ENCODE assay signal across 14 cellular contexts in genomic region chr1:58718435-58718834, GRCh38. TPM values are rescaled to one million over a fixed set of nuclear protein-coding genes. Genes with fewer than 3 reads are reported as not detected.
DNase-seq lines count a peak whose midpoint lies in the region; ATAC-seq, FAIRE-seq and TF ChIP-seq lines count a peak whose summit lies in the region.
"Had no signal": no experiment of that assay in that cellular context is flagged by ENCODE, and none has a peak within 500 bp of the region (broad histone marks: within the 10 kb centered on the region; RNA-seq: fewer than 3 reads in every experiment).

No MANE protein-coding gene starts in this region.

- no peaks in the 10 kb centered on the region for H4K20me1 ChIP-seq in BLaER1 treated with 17β-estradiol and CSF1 and Interleukin-3, amounts not matched to agents 10 nM and 100 nM

- H3K27ac ChIP-seq in BLaER1 treated with 17β-estradiol and CSF1 and Interleukin-3, amounts not matched to agents 10 nM and 100 nM: no peak overlapping the region
- H3K27ac ChIP-seq: ascending aorta, psoas muscle had no signal

- intact Hi-C loops in activated CD8-positive, alpha-beta T cell treated with anti-CD3 and anti-CD28 coated beads for 36 hours (cut with micrococcal nuclease): no loop called here

- CTCF ChIA-PET in activated CD8-positive, alpha-beta T cell treated with anti-CD3 and anti-CD28 coated beads for 36 hours (lab: Charles Lee): no interaction called here

- peak overlapping the region; percentile 51 for H3K27ac Mint-ChIP-seq in HFFc6
- peak overlapping the region; percentile 59 for H3K27ac Mint-ChIP-seq in activated CD8-positive, alpha-beta T cell treated with anti-CD3 and anti-CD28 coated beads for 36 hours

- H3K27me3 Mint-ChIP-seq in HFFc6 (ENCODE audit: insufficient read depth): peaks cover 4% of the 10 kb centered on the region; the same call in 1 of the 2 replicates
- no peaks in the 10 kb centered on the region for H3K27me3 Mint-ChIP-seq in activated CD8-positive, alpha-beta T cell treated with anti-CD3 and anti-CD28 coated beads for 36 hours

- ATAC-seq in activated CD8-positive, alpha-beta T cell treated with anti-CD3 and anti-CD28 coated beads for 36 hours: peak; percentile 38
- ATAC-seq in GM18873 (IDR thresholded peaks at IDR 0.05; ENCODE audit: low FRiP score, unreplicated experiment): no peak
- ATAC-seq: left colon had no signal

- no peak overlapping the region for H3K4me3 ChIP-seq in BLaER1 treated with 17β-estradiol and CSF1 and Interleukin-3, amounts not matched to agents 10 nM and 100 nM
- H3K4me3 ChIP-seq: ascending aorta, psoas muscle had no signal

- H3K9me3 Mint-ChIP-seq in HFFc6: no peaks in the 10 kb centered on the region
- H3K9me3 Mint-ChIP-seq in activated CD8-positive, alpha-beta T cell treated with anti-CD3 and anti-CD28 coated beads for 36 hours: no peaks in the 10 kb centered on the region

- no peak overlapping the region for H3K9ac ChIP-seq in BLaER1 treated with 17β-estradiol and CSF1 and Interleukin-3, amounts not matched to agents 10 nM and 100 nM

- POLR2A ChIA-PET in activated CD8-positive, alpha-beta T cell treated with anti-CD3 and anti-CD28 coated beads for 36 hours (lab: Charles Lee): interaction anchor here (1.4 kb wide), 1 partner anchor 11 kb away, joined by 4 read pairs; no protein-coding TSS in a partner anchor

- no peak for DNase-seq in HFFc6
- no peak for DNase-seq in activated CD8-positive, alpha-beta T cell treated with anti-CD3 and anti-CD28 coated beads for 36 hours
- DNase-seq in left kidney (ENCODE audit: low read depth, low spot score): peak; percentile 80
- no peak for DNase-seq in foreskin melanocyte
- no peak for DNase-seq in GM12892 (ENCODE audit: insufficient read length)
- no peak for DNase-seq in activated naive CD4-positive, alpha-beta T cell (lab: John Stamatoyannopoulos, UW)
- DNase-seq: activated CD4-positive, alpha-beta T cell treated with anti-CD3 and anti-CD28 coated beads for 1 hour; left colon; NCI-H1930; psoas muscle; SHP77 had no signal

- H3K4me1 Mint-ChIP-seq in HFFc6 (ENCODE audit: low read depth): peaks cover 43% of the 10 kb centered on the region
- H3K4me1 Mint-ChIP-seq in activated CD8-positive, alpha-beta T cell treated with anti-CD3 and anti-CD28 coated beads for 36 hours (ENCODE audit: low read depth): peaks cover 18% of the 10 kb centered on the region

- H3K36me3 ChIP-seq in BLaER1 treated with 17β-estradiol and CSF1 and Interleukin-3, amounts not matched to agents 10 nM and 100 nM: no peaks in the 10 kb centered on the region
- H3K36me3 ChIP-seq: ascending aorta had no signal

- no peaks in the 10 kb centered on the region for H3K27me3 ChIP-seq in BLaER1 treated with 17β-estradiol and CSF1 and Interleukin-3, amounts not matched to agents 10 nM and 100 nM
- H3K27me3 ChIP-seq: ascending aorta had no signal

- no peaks in the 10 kb centered on the region for H3K36me3 Mint-ChIP-seq in HFFc6 (ENCODE audit: low read depth)
- no peaks in the 10 kb centered on the region for H3K36me3 Mint-ChIP-seq in activated CD8-positive, alpha-beta T cell treated with anti-CD3 and anti-CD28 coated beads for 36 hours (ENCODE audit: low read depth)

- no peak for TF ChIP-seq POLR2A in GM12892 (IDR thresholded peaks at IDR 0.05; ENCODE audit: low read depth, low read length)

- no peak for FAIRE-seq in GM12892 (lab: Jason Lieb, UNC)

- H3K4me3 Mint-ChIP-seq in HFFc6: no peak overlapping the region
- H3K4me3 Mint-ChIP-seq in activated CD8-positive, alpha-beta T cell treated with anti-CD3 and anti-CD28 coated beads for 36 hours: no peak overlapping the region

- peaks cover 11 to 27% (median 13%) of the 10 kb centered on the region in 10 experiments for H3K4me1 ChIP-seq in BLaER1 treated with 17β-estradiol and CSF1 and Interleukin-3, amounts not matched to agents 10 nM and 100 nM
- H3K4me1 ChIP-seq: ascending aorta, psoas muscle had no signal

- H3K4me2 ChIP-seq in BLaER1 treated with 17β-estradiol and CSF1 and Interleukin-3, amounts not matched to agents 10 nM and 100 nM: peak overlapping the region; percentile 28 to 84 (median 48); a peak in 21 of 22 replicates

- TF ChIP-seq CTCF in HFFc6 (IDR thresholded peaks at IDR 0.05): no peak
- no peak for TF ChIP-seq CTCF in activated CD8-positive, alpha-beta T cell treated with anti-CD3 and anti-CD28 coated beads for 36 hours (IDR thresholded peaks at IDR 0.05)

- peaks cover 0 to 6% (median 0%) of the 10 kb centered on the region in 11 experiments; a peak in 1 of 22 replicates for H3K9me3 ChIP-seq in BLaER1 treated with 17β-estradiol and CSF1 and Interleukin-3, amounts not matched to agents 10 nM and 100 nM (replicated peaks in 1 of 11)
- H3K9me3 ChIP-seq: ascending aorta, psoas muscle had no signal

RNA-seq across cellular contexts. Expression of gene MYSM1, which starts 18.6 kb away (rescaled TPM):
- total RNA-seq in HFFc6 (2021; fragmentation: NEBNext Ultra II Directional; extraction: Animal tissue kit (Norgen Biotek cat#: 25700)): 10 to 100 TPM; 15.6 to 18.8 (median 18.0) TPM
- total RNA-seq in activated CD8-positive, alpha-beta T cell treated with anti-CD3 and anti-CD28 coated beads for 36 hours: 10 to 100 TPM; 34.3 to 36.8 TPM
- polyA plus RNA-seq in GM12892 (2012; ENCODE audit: missing spikeins): 24.9 TPM
